Comparison of ENCODE assay signal across 11 cellular contexts in genomic region chr1:230306158-230306557, GRCh38.
DNase-seq lines count a peak whose midpoint lies in the region; ATAC-seq lines count a peak whose summit lies in the region.
"Had no signal": no experiment of that assay in that cellular context is flagged by ENCODE, and none has a peak within 500 bp of the region (broad histone marks: within the 10 kb centered on the region; RNA-seq: fewer than 3 reads in every experiment).

No MANE protein-coding gene starts in this region.

- peak; percentile 50 for DNase-seq in activated naive CD4-positive, alpha-beta T cell treated with Interleukin-2 at 50 U/mL for 16 hours
- no peak for DNase-seq in activated naive CD4-positive, alpha-beta T cell (lab: John Stamatoyannopoulos, UW)
- DNase-seq in activated CD4-positive, alpha-beta memory T cell treated with anti-CD3 and anti-CD28 coated beads for 36 hours = peak; percentile 79
- DNase-seq in NCI-H345 treated with DMSO at 0.1 percent for 48 hours (lab: John Stamatoyannopoulos, UW; ENCODE audit: unreplicated experiment) (no peak), DMS 273 (lab: John Stamatoyannopoulos, UW; ENCODE audit: unreplicated experiment) (no peak)
- DNase-seq: AML-193, MG63 had no signal

- no peak overlapping the region for H3K27ac Mint-ChIP-seq in activated CD4-positive, alpha-beta memory T cell treated with anti-CD3 and anti-CD28 coated beads for 36 hours
- H3K27ac Mint-ChIP-seq in stimulated activated memory B cell treated with anti-CD40 and anti-IgM and Interleukin-4, amounts not matched to agents 10 μg/mL and 1 μg/mL and 100 μg/mL, for 72 hours = no peak overlapping the region

- intact Hi-C loops in activated CD4-positive, alpha-beta memory T cell treated with anti-CD3 and anti-CD28 coated beads for 36 hours (cut with micrococcal nuclease) = loop anchor here (1.0 to 5.0 kb wide), 5 partner anchors 65 to 747 kb away; partner anchors contain the start of gene ABCB10

- H3K4me3 Mint-ChIP-seq in activated CD4-positive, alpha-beta memory T cell treated with anti-CD3 and anti-CD28 coated beads for 36 hours = no peak overlapping the region
- H3K4me3 Mint-ChIP-seq in stimulated activated memory B cell treated with anti-CD40 and anti-IgM and Interleukin-4, amounts not matched to agents 10 μg/mL and 1 μg/mL and 100 μg/mL, for 72 hours = no peak overlapping the region

- H3K36me3 Mint-ChIP-seq in activated CD4-positive, alpha-beta memory T cell treated with anti-CD3 and anti-CD28 coated beads for 36 hours = no peaks in the 10 kb centered on the region
- no peaks in the 10 kb centered on the region for H3K36me3 Mint-ChIP-seq in stimulated activated memory B cell treated with anti-CD40 and anti-IgM and Interleukin-4, amounts not matched to agents 10 μg/mL and 1 μg/mL and 100 μg/mL, for 72 hours

- no peaks in the 10 kb centered on the region for H3K9me3 Mint-ChIP-seq in activated CD4-positive, alpha-beta memory T cell treated with anti-CD3 and anti-CD28 coated beads for 36 hours
- no peaks in the 10 kb centered on the region for H3K9me3 Mint-ChIP-seq in stimulated activated memory B cell treated with anti-CD40 and anti-IgM and Interleukin-4, amounts not matched to agents 10 μg/mL and 1 μg/mL and 100 μg/mL, for 72 hours

- peak; percentile 57 for ATAC-seq in HG02970 (IDR thresholded peaks at IDR 0.05; ENCODE audit: low FRiP score, unreplicated experiment)
- ATAC-seq in stimulated activated memory B cell treated with anti-CD40 and anti-IgM and Interleukin-4, amounts not matched to agents 10 μg/mL and 1 μg/mL and 100 μg/mL, for 72 hours = peak; percentile 78
- no peak for ATAC-seq in GM21723 (IDR thresholded peaks at IDR 0.05; ENCODE audit: unreplicated experiment)
- ATAC-seq: sciatic nerve had no signal

- H3K27me3 Mint-ChIP-seq in activated CD4-positive, alpha-beta memory T cell treated with anti-CD3 and anti-CD28 coated beads for 36 hours = peaks cover 6% of the 10 kb centered on the region
- H3K27me3 Mint-ChIP-seq in stimulated activated memory B cell treated with anti-CD40 and anti-IgM and Interleukin-4, amounts not matched to agents 10 μg/mL and 1 μg/mL and 100 μg/mL, for 72 hours = no peaks in the 10 kb centered on the region

- CTCF ChIA-PET in activated CD4-positive, alpha-beta memory T cell treated with anti-CD3 and anti-CD28 coated beads for 36 hours (lab: Charles Lee) = interaction anchor here (0.8 to 5.3 kb wide), 8 partner anchors 8 to 645 kb away, joined by 3 to 23 read pairs (median 3); no protein-coding TSS in a partner anchor

- POLR2A ChIA-PET in activated CD4-positive, alpha-beta memory T cell treated with anti-CD3 and anti-CD28 coated beads for 36 hours (lab: Charles Lee) = interaction anchor here (0.7 kb wide), 1 partner anchor 35 kb away, joined by 4 read pairs; no protein-coding TSS in a partner anchor

- peaks cover 27% of the 10 kb centered on the region for H3K4me1 Mint-ChIP-seq in activated CD4-positive, alpha-beta memory T cell treated with anti-CD3 and anti-CD28 coated beads for 36 hours (ENCODE audit: low read depth)
- H3K4me1 Mint-ChIP-seq in stimulated activated memory B cell treated with anti-CD40 and anti-IgM and Interleukin-4, amounts not matched to agents 10 μg/mL and 1 μg/mL and 100 μg/mL, for 72 hours = peaks cover 26% of the 10 kb centered on the region

Comparison
In these comparisons a context has a peak if more than half of its experiments do, and no peak if none do; other contexts are left out.
1. DNase-seq: peak in activated naive CD4-positive, alpha-beta T cell treated with Interleukin-2 at 50 U/mL for 16 hours (single experiment) and activated CD4-positive, alpha-beta memory T cell treated with anti-CD3 and anti-CD28 coated beads for 36 hours (single experiment); none in activated naive CD4-positive, alpha-beta T cell (0 of 4), NCI-H345 treated with DMSO at 0.1 percent for 48 hours (single experiment) and DMS 273 (single experiment).